In genomic region chr6:43932259-43932900, GRCh38 we compare ENCODE assay signal across 18 cellular contexts.
"Had no signal": no experiment of that assay in that cellular context is flagged by ENCODE, and none has a peak within 500 bp of the region (broad histone marks: within the 10 kb centered on the region; RNA-seq: fewer than 3 reads in every experiment).

No MANE protein-coding gene starts in this region.

- H3K4me3 Mint-ChIP-seq: activated CD4-positive, alpha-beta memory T cell treated with anti-CD3 and anti-CD28 coated beads, Interleukin-2, amount 10 ng/mL, durations not matched to agents 7 days and 5 days; activated CD4-positive, alpha-beta T cell treated with anti-CD3 and anti-CD28 coated beads for 36 hours; immature natural killer cell; stimulated activated naive B cell treated with anti-CD40 and anti-IgM and Interleukin-4, amounts not matched to agents 10 μg/mL and 1 μg/mL and 100 μg/mL, for 72 hours had no signal

- H3K9me3 ChIP-seq: adrenal gland, body of pancreas, esophagus squamous epithelium, right atrium auricular region had no signal

- H3K4me3 ChIP-seq: adrenal gland, body of pancreas, esophagus squamous epithelium, right atrium auricular region had no signal

- H3K36me3 ChIP-seq: adrenal gland, esophagus squamous epithelium, right atrium auricular region had no signal

- DNase-seq: activated CD4-positive, alpha-beta memory T cell treated with anti-CD3 and anti-CD28 coated beads, Interleukin-2, amount 10 ng/mL, durations not matched to agents 7 days and 5 days; activated CD4-positive, alpha-beta T cell treated with anti-CD3 and anti-CD28 coated beads for 36 hours; activated naive CD4-positive, alpha-beta T cell treated with anti-CD3 and anti-CD28 coated beads, Interleukin-2, amount 50 U/mL, for 16 hours; adrenal gland; body of pancreas; esophagus squamous epithelium; foreskin fibroblast; glutamatergic neuron; immature natural killer cell; mammary epithelial cell; stimulated activated CD4-positive, alpha-beta T cell treated with anti-CD3 and anti-CD28 coated beads, Interleukin-2, amount 100 ng/mL, for 24 hours; stimulated activated naive B cell treated with anti-CD40 and anti-IgM and Interleukin-4, amounts not matched to agents 10 μg/mL and 1 μg/mL and 100 μg/mL, for 72 hours; T-helper 1 cell; trophoblast cell had no signal

- FAIRE-seq: endometrium had no signal

- H3K9me3 Mint-ChIP-seq: activated CD4-positive, alpha-beta memory T cell treated with anti-CD3 and anti-CD28 coated beads, Interleukin-2, amount 10 ng/mL, durations not matched to agents 7 days and 5 days; immature natural killer cell; stimulated activated naive B cell treated with anti-CD40 and anti-IgM and Interleukin-4, amounts not matched to agents 10 μg/mL and 1 μg/mL and 100 μg/mL, for 72 hours had no signal

- ATAC-seq: activated CD4-positive, alpha-beta T cell treated with anti-CD3 and anti-CD28 coated beads for 36 hours; body of pancreas; left lobe of liver; stimulated activated naive B cell treated with anti-CD40 and anti-IgM and Interleukin-4, amounts not matched to agents 10 μg/mL and 1 μg/mL and 100 μg/mL, for 72 hours had no signal

- H3K27me3 ChIP-seq: adrenal gland, body of pancreas, esophagus squamous epithelium, right atrium auricular region had no signal

- H3K27me3 Mint-ChIP-seq: activated CD4-positive, alpha-beta memory T cell treated with anti-CD3 and anti-CD28 coated beads, Interleukin-2, amount 10 ng/mL, durations not matched to agents 7 days and 5 days; activated CD4-positive, alpha-beta T cell treated with anti-CD3 and anti-CD28 coated beads for 36 hours; stimulated activated naive B cell treated with anti-CD40 and anti-IgM and Interleukin-4, amounts not matched to agents 10 μg/mL and 1 μg/mL and 100 μg/mL, for 72 hours had no signal

- H3K27ac ChIP-seq: body of pancreas, esophagus squamous epithelium, right atrium auricular region, VCaP had no signal

- H3K27ac Mint-ChIP-seq: activated CD4-positive, alpha-beta memory T cell treated with anti-CD3 and anti-CD28 coated beads, Interleukin-2, amount 10 ng/mL, durations not matched to agents 7 days and 5 days; activated CD4-positive, alpha-beta T cell treated with anti-CD3 and anti-CD28 coated beads for 36 hours; immature natural killer cell; stimulated activated naive B cell treated with anti-CD40 and anti-IgM and Interleukin-4, amounts not matched to agents 10 μg/mL and 1 μg/mL and 100 μg/mL, for 72 hours had no signal

- H3K36me3 Mint-ChIP-seq: immature natural killer cell; stimulated activated naive B cell treated with anti-CD40 and anti-IgM and Interleukin-4, amounts not matched to agents 10 μg/mL and 1 μg/mL and 100 μg/mL, for 72 hours had no signal
